Comparison of ENCODE assay signal across 11 cellular contexts in the genomic region with DNA sequence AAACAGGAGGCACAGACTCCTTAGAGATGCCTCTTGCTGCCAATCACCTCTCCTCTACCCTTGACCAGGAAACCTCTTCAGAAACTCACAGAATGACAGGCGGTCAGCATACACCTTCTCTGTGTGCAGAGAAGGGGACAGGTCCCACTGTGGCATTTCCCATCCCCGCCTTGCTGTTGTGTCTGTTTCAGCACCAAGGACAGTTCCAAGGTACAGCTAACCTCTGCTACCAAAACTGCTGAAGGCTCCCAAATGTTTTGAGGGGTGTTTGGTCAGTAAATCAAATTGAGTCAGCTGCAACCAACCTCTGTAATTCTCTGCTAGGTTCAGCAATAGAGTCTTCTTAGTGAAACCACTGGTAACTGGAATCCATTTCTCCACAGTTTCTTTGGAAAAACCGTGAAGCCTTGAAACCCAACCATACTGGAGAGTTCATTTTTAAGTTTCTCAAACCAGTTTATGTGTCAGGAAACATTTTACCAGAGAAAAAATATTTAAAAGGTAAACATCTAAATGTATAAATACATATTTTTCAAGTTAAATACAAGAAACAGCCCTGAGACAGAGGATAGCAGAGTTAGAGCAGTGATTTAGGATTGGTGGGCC.
DNase-seq lines count a peak whose midpoint lies in the region; ATAC-seq, FAIRE-seq and TF ChIP-seq lines count a peak whose summit lies in the region.
"Had no signal": no experiment of that assay in that cellular context is flagged by ENCODE, and none has a peak within 500 bp of the region (broad histone marks: within the 10 kb centered on the region; RNA-seq: fewer than 3 reads in every experiment).

No MANE protein-coding gene starts in this region.

- H3K9me3 Mint-ChIP-seq in CD4-positive, CD25-positive, alpha-beta regulatory T cell, result peaks cover 0 to 4% (median 2%) of the 10 kb centered on the region in 7 donors
- H3K9me3 Mint-ChIP-seq in activated CD4-positive, alpha-beta memory T cell treated with anti-CD3 and anti-CD28 coated beads, Interleukin-2, amount 10 ng/mL, durations not matched to agents 7 days and 5 days, result no peaks in the 10 kb centered on the region
- peaks cover 0 to 2% (median 0%) of the 10 kb centered on the region in 6 donors for H3K9me3 Mint-ChIP-seq in immature natural killer cell
- H3K9me3 Mint-ChIP-seq in stimulated activated memory B cell treated with anti-CD40 and anti-IgM and Interleukin-4, amounts not matched to agents 10 μg/mL and 1 μg/mL and 100 μg/mL, for 72 hours, result no peaks in the 10 kb centered on the region

- no peak overlapping the region for H3K27ac Mint-ChIP-seq in CD4-positive, CD25-positive, alpha-beta regulatory T cell
- H3K27ac Mint-ChIP-seq in activated CD4-positive, alpha-beta memory T cell treated with anti-CD3 and anti-CD28 coated beads, Interleukin-2, amount 10 ng/mL, durations not matched to agents 7 days and 5 days, result no peak overlapping the region
- H3K27ac Mint-ChIP-seq in immature natural killer cell, result no peak overlapping the region
- H3K27ac Mint-ChIP-seq in stimulated activated memory B cell treated with anti-CD40 and anti-IgM and Interleukin-4, amounts not matched to agents 10 μg/mL and 1 μg/mL and 100 μg/mL, for 72 hours, result no peak overlapping the region
- H3K27ac Mint-ChIP-seq: activated naive CD8-positive, alpha-beta T cell; memory B cell had no signal

- CTCF ChIA-PET in activated CD4-positive, alpha-beta memory T cell treated with anti-CD3 and anti-CD28 coated beads, Interleukin-2, amount 10 ng/mL, durations not matched to agents 7 days and 5 days (lab: Charles Lee), result no interaction called here

- no peak overlapping the region for H3K27ac ChIP-seq in CD4-positive, CD25-positive, alpha-beta regulatory T cell (ENCODE audit: insufficient read depth, low read length, poor library complexity, severe bottlenecking)
- H3K27ac ChIP-seq in coronary artery, result no peak overlapping the region

- H3K4me3 ChIP-seq in CD4-positive, CD25-positive, alpha-beta regulatory T cell (ENCODE audit: low read depth, low read length), result no peak overlapping the region
- no peak overlapping the region for H3K4me3 ChIP-seq in coronary artery

- H3K4me3 Mint-ChIP-seq in CD4-positive, CD25-positive, alpha-beta regulatory T cell, result no peak overlapping the region
- H3K4me3 Mint-ChIP-seq in activated CD4-positive, alpha-beta memory T cell treated with anti-CD3 and anti-CD28 coated beads, Interleukin-2, amount 10 ng/mL, durations not matched to agents 7 days and 5 days, result no peak overlapping the region
- H3K4me3 Mint-ChIP-seq in immature natural killer cell, result no peak overlapping the region
- H3K4me3 Mint-ChIP-seq in stimulated activated memory B cell treated with anti-CD40 and anti-IgM and Interleukin-4, amounts not matched to agents 10 μg/mL and 1 μg/mL and 100 μg/mL, for 72 hours, result no peak overlapping the region
- H3K4me3 Mint-ChIP-seq: activated naive CD8-positive, alpha-beta T cell; memory B cell had no signal

- no peak for ATAC-seq in CD4-positive, CD25-positive, alpha-beta regulatory T cell (ENCODE audit: low read depth in 2 of 2)
- ATAC-seq in HG03175 (IDR thresholded peaks at IDR 0.05; ENCODE audit: unreplicated experiment) (peak; percentile 43), HG02763 (IDR thresholded peaks at IDR 0.05; ENCODE audit: unreplicated experiment) (no peak)
- no peak for ATAC-seq in stimulated activated memory B cell treated with anti-CD40 and anti-IgM and Interleukin-4, amounts not matched to agents 10 μg/mL and 1 μg/mL and 100 μg/mL, for 72 hours

- H3K9me3 ChIP-seq in CD4-positive, CD25-positive, alpha-beta regulatory T cell (ENCODE audit: control insufficient read depth in 2 of 2, low read length in 2 of 2), result no peaks in the 10 kb centered on the region

- H3K4me1 Mint-ChIP-seq in CD4-positive, CD25-positive, alpha-beta regulatory T cell, result no peaks in the 10 kb centered on the region
- no peaks in the 10 kb centered on the region for H3K4me1 Mint-ChIP-seq in activated CD4-positive, alpha-beta memory T cell treated with anti-CD3 and anti-CD28 coated beads, Interleukin-2, amount 10 ng/mL, durations not matched to agents 7 days and 5 days
- no peaks in the 10 kb centered on the region for H3K4me1 Mint-ChIP-seq in immature natural killer cell
- H3K4me1 Mint-ChIP-seq in stimulated activated memory B cell treated with anti-CD40 and anti-IgM and Interleukin-4, amounts not matched to agents 10 μg/mL and 1 μg/mL and 100 μg/mL, for 72 hours, result no peaks in the 10 kb centered on the region
- H3K4me1 Mint-ChIP-seq: memory B cell had no signal

- no peak for TF ChIP-seq CTCF in coronary artery (IDR thresholded peaks at IDR 0.05)

- no peaks in the 10 kb centered on the region for H3K4me1 ChIP-seq in CD4-positive, CD25-positive, alpha-beta regulatory T cell (ENCODE audit: control insufficient read depth, insufficient read depth, low read length, poor library complexity, severe bottlenecking)

- H3K27me3 ChIP-seq in CD4-positive, CD25-positive, alpha-beta regulatory T cell (ENCODE audit: control insufficient read depth, insufficient read depth, low read length), result no peaks in the 10 kb centered on the region

- H3K36me3 ChIP-seq in CD4-positive, CD25-positive, alpha-beta regulatory T cell (ENCODE audit: control insufficient read depth, insufficient read depth, low read length), result no peaks in the 10 kb centered on the region

- no peak for FAIRE-seq in RCC 7860 (lab: Jason Lieb, UNC)

- POLR2A ChIA-PET in activated CD4-positive, alpha-beta memory T cell treated with anti-CD3 and anti-CD28 coated beads, Interleukin-2, amount 10 ng/mL, durations not matched to agents 7 days and 5 days (lab: Charles Lee), result no interaction called here

- H3K27me3 Mint-ChIP-seq in CD4-positive, CD25-positive, alpha-beta regulatory T cell, result no peaks in the 10 kb centered on the region
- no peaks in the 10 kb centered on the region for H3K27me3 Mint-ChIP-seq in activated CD4-positive, alpha-beta memory T cell treated with anti-CD3 and anti-CD28 coated beads, Interleukin-2, amount 10 ng/mL, durations not matched to agents 7 days and 5 days
- H3K27me3 Mint-ChIP-seq in immature natural killer cell (ENCODE audit: low read depth in 3 of 3), result peaks cover 0 to 3% (median 2%) of the 10 kb centered on the region in 3 donors
- no peaks in the 10 kb centered on the region for H3K27me3 Mint-ChIP-seq in stimulated activated memory B cell treated with anti-CD40 and anti-IgM and Interleukin-4, amounts not matched to agents 10 μg/mL and 1 μg/mL and 100 μg/mL, for 72 hours

- no peaks in the 10 kb centered on the region for H3K36me3 Mint-ChIP-seq in CD4-positive, CD25-positive, alpha-beta regulatory T cell
- H3K36me3 Mint-ChIP-seq in activated CD4-positive, alpha-beta memory T cell treated with anti-CD3 and anti-CD28 coated beads, Interleukin-2, amount 10 ng/mL, durations not matched to agents 7 days and 5 days (ENCODE audit: low read depth), result no peaks in the 10 kb centered on the region
- H3K36me3 Mint-ChIP-seq in immature natural killer cell, result no peaks in the 10 kb centered on the region
- no peaks in the 10 kb centered on the region for H3K36me3 Mint-ChIP-seq in stimulated activated memory B cell treated with anti-CD40 and anti-IgM and Interleukin-4, amounts not matched to agents 10 μg/mL and 1 μg/mL and 100 μg/mL, for 72 hours
- H3K36me3 Mint-ChIP-seq: activated naive CD8-positive, alpha-beta T cell; memory B cell had no signal

- peak in 2 of 3 donors; percentile 2 to 29 for DNase-seq in CD4-positive, CD25-positive, alpha-beta regulatory T cell
- peak; percentile 35 for DNase-seq in activated CD4-positive, alpha-beta memory T cell treated with anti-CD3 and anti-CD28 coated beads, Interleukin-2, amount 10 ng/mL, durations not matched to agents 7 days and 5 days
- peak in 2 of 3 donors; percentile 5 to 8 for DNase-seq in immature natural killer cell
- DNase-seq in coronary artery (ENCODE audit: low spot score), result no peak
- DNase-seq in RCC 7860 (ENCODE audit: low spot score), result no peak
- DNase-seq: NCI-H82 had no signal

Comparison
In these comparisons a context has a peak if more than half of its experiments do, and no peak if none do; other contexts are left out.
1. DNase-seq: peak in CD4-positive, CD25-positive, alpha-beta regulatory T cell (2 of 3), activated CD4-positive, alpha-beta memory T cell treated with anti-CD3 and anti-CD28 coated beads, Interleukin-2, amount 10 ng/mL, durations not matched to agents 7 days and 5 days (single experiment) and immature natural killer cell (2 of 3); none in coronary artery (single experiment) and RCC 7860 (single experiment).